In genomic region chr12:11545438-11546330, GRCh38 we compare ENCODE assay signal across 9 cellular contexts.
DNase-seq lines count a peak whose midpoint lies in the region; ATAC-seq and TF ChIP-seq lines count a peak whose summit lies in the region.
"Had no signal": no experiment of that assay in that cellular context is flagged by ENCODE, and none has a peak within 500 bp of the region (broad histone marks: within the 10 kb centered on the region; RNA-seq: fewer than 3 reads in every experiment).

No MANE protein-coding gene starts in this region.

- H3K27me3 Mint-ChIP-seq in HFFc6 (ENCODE audit: insufficient read depth) = peaks cover 36% of the 10 kb centered on the region

- H3K27me3 ChIP-seq in brain microvascular endothelial cell (replicated peaks) = no peaks in the 10 kb centered on the region

- H3K4me3 Mint-ChIP-seq in HFFc6 = no peak overlapping the region
- H3K4me3 Mint-ChIP-seq: nephron had no signal

- in situ Hi-C loops in brain microvascular endothelial cell (cut with HindIII; ENCODE audit: low pct_ligation_motif_present, low sequenced_read_pairs) = no loop called here

- no peaks in the 10 kb centered on the region for H3K36me3 Mint-ChIP-seq in HFFc6 (ENCODE audit: low read depth)

- DNase-seq in HFFc6 (no peak), OCI-M1 (lab: John Stamatoyannopoulos, UW) (peak; percentile 18), brain microvascular endothelial cell (no peak), MV-4-11 (lab: John Stamatoyannopoulos, UW) (no peak), OCI-M2 (lab: John Stamatoyannopoulos, UW; ENCODE audit: unreplicated experiment) (no peak), pons (ENCODE audit: low spot score) (no peak)
- peak; percentile 15 to 26 for DNase-seq in stimulated activated CD8-positive, alpha-beta memory T cell treated with anti-CD3 and anti-CD28 coated beads, Interleukin-2, amount 100 ng/mL, for 48 hours (ENCODE audit: low read depth in 2 of 2)

- ATAC-seq in GM18511 (IDR thresholded peaks at IDR 0.05; ENCODE audit: unreplicated experiment) = peak; percentile 89

- no peaks in the 10 kb centered on the region for H3K9me3 Mint-ChIP-seq in HFFc6
- H3K9me3 Mint-ChIP-seq: nephron had no signal

- no peak overlapping the region for H3K4me3 ChIP-seq in brain microvascular endothelial cell (ENCODE audit: low read depth, low read length)

- H3K4me1 Mint-ChIP-seq in HFFc6 (ENCODE audit: low read depth) = peaks cover 11% of the 10 kb centered on the region

- TF ChIP-seq CTCF in HFFc6 (IDR thresholded peaks at IDR 0.05) (0 out of 2 replicates have a peak, but pooled peaks have one; percentile 21), brain microvascular endothelial cell (IDR thresholded peaks at IDR 0.05; ENCODE audit: low read depth, low read length, missing control alignments) (peak; percentile 9)

- H3K36me3 ChIP-seq in brain microvascular endothelial cell (replicated peaks) = no peaks in the 10 kb centered on the region

- no peak overlapping the region for H3K27ac ChIP-seq in brain microvascular endothelial cell

- no peak overlapping the region for H3K27ac Mint-ChIP-seq in HFFc6
- H3K27ac Mint-ChIP-seq: nephron had no signal

Comparison
In these comparisons a context has a peak if more than half of its experiments do, and no peak if none do; other contexts are left out.
1. DNase-seq: peak in OCI-M1 (single experiment) and stimulated activated CD8-positive, alpha-beta memory T cell treated with anti-CD3 and anti-CD28 coated beads, Interleukin-2, amount 100 ng/mL, for 48 hours (2 of 2); none in HFFc6 (single experiment), brain microvascular endothelial cell (single experiment), MV-4-11 (single experiment), OCI-M2 (single experiment) and pons (single experiment).